In genomic region chr11:102599642-102600261, GRCh38 we compare ENCODE assay signal across 10 cellular contexts. TPM values are rescaled to one million over a fixed set of nuclear protein-coding genes. Genes with fewer than 3 reads are reported as not detected.
A peak's percentile ranks its signal among the peaks of the same experiment; 100 is the strongest.
DNase-seq lines count a peak whose midpoint lies in the region; ATAC-seq, FAIRE-seq and TF ChIP-seq lines count a peak whose summit lies in the region.
"Had no signal": no experiment of that assay in that cellular context is flagged by ENCODE, and none has a peak within 500 bp of the region (broad histone marks: within the 10 kb centered on the region; RNA-seq: fewer than 3 reads in every experiment).

No MANE protein-coding gene starts in this region.

- H3K27ac ChIP-seq in tibial artery: no peak overlapping the region

- ATAC-seq in GM18909 (IDR thresholded peaks at IDR 0.05; ENCODE audit: poor library complexity, unreplicated experiment): peak; percentile 98
- peak; percentile 96 for ATAC-seq in HG03097 (IDR thresholded peaks at IDR 0.05; ENCODE audit: low FRiP score, unreplicated experiment)
- peak in 3 of 4 experiments; percentile 70 to 83 (median 83) for ATAC-seq in T-cell (replicated peaks in 1 of 4)

- H3K36me3 Mint-ChIP-seq in T-cell: no peaks in the 10 kb centered on the region

- no peak overlapping the region for H3K4me3 Mint-ChIP-seq in T-cell

- peaks cover 0 to 1% of the 10 kb centered on the region in 2 donors for H3K27me3 Mint-ChIP-seq in T-cell

- H3K4me3 ChIP-seq in AG04449 (ENCODE audit: low read depth, low read length) (no peak overlapping the region), tibial artery (no peak overlapping the region)
- H3K4me3 ChIP-seq: heart left ventricle had no signal

- no peak overlapping the region for H3K27ac Mint-ChIP-seq in T-cell

- intact Hi-C loops in tibial artery (cut with DNase I; ENCODE audit: low total_unique reads): no loop called here

- no peaks in the 10 kb centered on the region for H3K27me3 ChIP-seq in tibial artery
- H3K27me3 ChIP-seq: heart left ventricle had no signal

- POLR2A ChIA-PET in AG04449 (lab: Yijun Ruan, JAX) (no interaction called here), T-cell (lab: Charles Lee) (no interaction called here)

- peaks cover 0 to 6% (median 5%) of the 10 kb centered on the region in 3 donors for H3K4me1 Mint-ChIP-seq in T-cell

- no peaks in the 10 kb centered on the region for H3K9me3 Mint-ChIP-seq in T-cell

- TF ChIP-seq CTCF in AG04449 (IDR thresholded peaks at IDR 0.05; ENCODE audit: insufficient read depth, low read length, missing control alignments) (no peak), tibial artery (IDR thresholded peaks at IDR 0.05) (no peak)

- DNase-seq in AG04449 (ENCODE audit: low read depth, low spot score): peak; percentile 70
- no peak for DNase-seq in T-cell
- no peak for DNase-seq in tibial artery
- no peak for DNase-seq in effector CD8-positive, alpha-beta T cell (lab: John Stamatoyannopoulos, UW)
- DNase-seq in NCI-H146 treated with DMSO at 0.1 percent for 48 hours (lab: John Stamatoyannopoulos, UW; ENCODE audit: unreplicated experiment): no peak
- DNase-seq: heart left ventricle had no signal

- no peaks in the 10 kb centered on the region for H3K36me3 ChIP-seq in tibial artery
- H3K36me3 ChIP-seq: heart left ventricle had no signal

- CTCF ChIA-PET in AG04449 (lab: Yijun Ruan, JAX): interaction anchor here (5.8 kb wide), 1 partner anchor 13 kb away, joined by 44 read pairs; no protein-coding TSS in a partner anchor
- CTCF ChIA-PET in T-cell (lab: Charles Lee): no interaction called here

- no peaks in the 10 kb centered on the region for H3K9me3 ChIP-seq in tibial artery
- H3K9me3 ChIP-seq: heart left ventricle had no signal

- peaks cover 0 to 14% (median 0%) of the 10 kb centered on the region in 4 donors for H3K4me1 ChIP-seq in tibial artery

- peak; percentile 98 for FAIRE-seq in islet of Langerhans (lab: Jason Lieb, UNC)

RNA-seq across cellular contexts. Expression of gene MMP20, which starts 25.4 kb away (rescaled TPM):
- total RNA-seq in T-cell: not detected
- total RNA-seq: heart left ventricle, urinary bladder had no signal
